Comparison of ENCODE assay signal across 8 cellular contexts in the genomic region with DNA sequence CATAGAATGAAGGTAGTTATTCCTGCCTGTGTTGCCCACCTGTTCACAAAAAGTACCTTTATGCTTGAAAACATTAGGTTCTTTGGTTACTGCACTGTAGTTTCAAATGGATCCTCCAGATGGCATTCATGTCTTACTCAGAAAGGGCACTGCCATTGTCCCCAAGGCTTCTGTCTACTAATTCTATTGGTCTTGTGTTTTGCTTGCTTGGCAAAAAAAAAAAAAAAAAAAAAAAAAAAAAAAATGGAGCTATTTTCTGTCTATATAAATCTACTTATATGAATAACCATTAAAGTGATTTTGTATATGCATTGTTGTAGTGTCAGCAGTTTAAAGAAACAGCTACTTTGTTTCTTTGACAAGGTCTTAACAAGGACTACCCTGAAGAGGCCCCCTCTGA. TPM values are rescaled to one million over a fixed set of nuclear protein-coding genes. Genes with fewer than 3 reads are reported as not detected.
DNase-seq lines count a peak whose midpoint lies in the region; ATAC-seq and TF ChIP-seq lines count a peak whose summit lies in the region.

No MANE protein-coding gene starts in this region.

- intact Hi-C loops in Right ventricle myocardium superior (cut with DNase I) = no loop called here

- no peaks in the 10 kb centered on the region for H3K9me3 ChIP-seq in right atrium auricular region

- H3K4me1 ChIP-seq in right atrium auricular region = no peaks in the 10 kb centered on the region

- H3K27me3 ChIP-seq in right atrium auricular region = no peaks in the 10 kb centered on the region

- ATAC-seq in Right ventricle myocardium superior (ENCODE audit: poor library complexity) = peak; percentile 63
- ATAC-seq in HG02884 (IDR thresholded peaks at IDR 0.05; ENCODE audit: unreplicated experiment) = peak; percentile 75
- no peak for ATAC-seq in HG02973 (IDR thresholded peaks at IDR 0.05; ENCODE audit: unreplicated experiment)

- H3K27ac ChIP-seq in right atrium auricular region = no peak overlapping the region

- no peak overlapping the region for H3K4me3 ChIP-seq in right atrium auricular region

- no peak for DNase-seq in Right ventricle myocardium superior
- no peak for DNase-seq in right atrium auricular region (ENCODE audit: low spot score)
- DNase-seq in NCI-H446 treated with DMSO at 0.1 percent for 48 hours (lab: John Stamatoyannopoulos, UW) = peak; percentile 54
- peak; percentile 63 for DNase-seq in astrocyte of the hippocampus (ENCODE audit: low read depth, low spot score)
- DNase-seq in kidney tubule cell (ENCODE audit: low spot score) = peak; percentile 63
- no peak for DNase-seq in stimulated activated CD4-positive, alpha-beta T cell treated with anti-CD3 and anti-CD28 coated beads, Interleukin-4, amount 100 ng/mL, for 24 hours

- peak in 1 of 2 donors; percentile 63 for TF ChIP-seq CTCF in right atrium auricular region (IDR thresholded peaks at IDR 0.05)

- no peaks in the 10 kb centered on the region for H3K36me3 ChIP-seq in right atrium auricular region

RNA-seq across cellular contexts. Expression of gene EFHC1, which starts 12.7 kb away (rescaled TPM):
- total RNA-seq in Right ventricle myocardium superior (6.4 TPM), right atrium auricular region (1 to 10 TPM; 3.4 to 4.1 TPM)

RNA-seq across cellular contexts. Expression of gene PAQR8, which starts 45.5 kb away (rescaled TPM):
- 2.6 TPM for total RNA-seq in Right ventricle myocardium superior
- 1 to 10 TPM; 2.6 to 5.6 TPM for total RNA-seq in right atrium auricular region

Comparison
In these comparisons a context has a peak if more than half of its experiments do, and no peak if none do; other contexts are left out.
1. DNase-seq: peak in NCI-H446 treated with DMSO at 0.1 percent for 48 hours (single experiment), astrocyte of the hippocampus (single experiment) and kidney tubule cell (single experiment); none in Right ventricle myocardium superior (single experiment), right atrium auricular region (single experiment) and stimulated activated CD4-positive, alpha-beta T cell treated with anti-CD3 and anti-CD28 coated beads, Interleukin-4, amount 100 ng/mL, for 24 hours (single experiment).